In the genomic region with DNA sequence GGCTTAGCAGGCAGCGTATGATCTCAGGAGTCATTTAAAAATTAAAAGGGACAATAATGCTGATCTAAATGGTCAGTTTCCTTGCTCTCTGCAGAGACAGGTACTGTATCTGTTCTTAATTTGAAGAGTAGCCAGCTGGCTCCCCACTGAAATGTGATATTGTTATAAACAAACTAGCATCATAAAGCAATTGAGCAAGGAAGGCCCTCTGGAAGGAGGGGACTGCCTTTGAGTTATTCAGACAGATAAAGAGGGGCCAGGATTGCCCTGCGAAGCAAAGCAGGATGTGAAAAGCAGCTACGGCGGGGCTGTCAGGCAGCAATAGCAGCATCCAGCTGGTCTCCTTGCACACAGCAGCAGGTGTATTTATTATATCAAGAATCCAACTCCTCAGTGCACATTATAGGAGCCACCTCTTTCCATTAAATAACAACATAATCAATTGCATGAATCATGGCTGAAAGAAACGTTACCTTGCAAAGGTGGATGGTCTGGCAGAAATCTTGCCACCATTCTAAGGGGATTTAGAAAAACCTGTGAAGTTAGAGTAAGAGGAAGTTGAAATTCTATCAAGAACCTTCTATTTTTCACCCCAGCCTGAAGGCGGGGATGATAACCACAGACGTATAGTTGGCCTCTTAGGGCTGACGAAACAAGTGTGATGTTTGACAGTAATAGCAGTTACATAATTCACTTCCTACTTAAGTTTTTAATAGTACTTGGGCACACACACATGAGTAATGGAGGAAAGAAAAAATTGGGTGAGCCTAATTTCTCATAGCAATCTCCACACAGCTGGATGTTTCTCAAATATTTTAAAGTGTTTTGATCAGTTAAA, we compare ENCODE assay signal across 16 cellular contexts.
DNase-seq lines count a peak whose midpoint lies in the region; ATAC-seq and TF ChIP-seq lines count a peak whose summit lies in the region.
"Had no signal": no experiment of that assay in that cellular context is flagged by ENCODE, and none has a peak within 500 bp of the region (broad histone marks: within the 10 kb centered on the region; RNA-seq: fewer than 3 reads in every experiment).

No MANE protein-coding gene starts in this region.

- CTCF ChIA-PET in CD4-positive, alpha-beta T cell (lab: Charles Lee), result no interaction called here

- H3K9me3 Mint-ChIP-seq in CD4-positive, alpha-beta T cell, result no peaks in the 10 kb centered on the region
- H3K9me3 Mint-ChIP-seq: endodermal cell had no signal

- peak overlapping the region; percentile 83 for H3K27ac Mint-ChIP-seq in CD4-positive, alpha-beta T cell
- H3K27ac Mint-ChIP-seq: activated T-helper 1 cell treated with anti-CD3 and anti-CD28 coated beads, Interleukin-12 subunit alpha, Interleukin-12 subunit beta, Interleukin-2, Interleukin-4 antibody, amounts not matched to agents 30 ng/mL and 10 ng/mL and 1 ng/mL, durations not matched to agents 14 hours and 24 hours and 36 hours; endodermal cell had no signal

- no peaks in the 10 kb centered on the region for H3K36me3 Mint-ChIP-seq in CD4-positive, alpha-beta T cell (ENCODE audit: low read depth)
- H3K36me3 Mint-ChIP-seq: brain had no signal

- peaks cover 26% of the 10 kb centered on the region for H3K4me1 Mint-ChIP-seq in CD4-positive, alpha-beta T cell (ENCODE audit: low read depth)

- no peaks in the 10 kb centered on the region for H3K9me3 ChIP-seq in CD4-positive, alpha-beta T cell (ENCODE audit: control insufficient read depth, low read length)
- no peaks in the 10 kb centered on the region for H3K9me3 ChIP-seq in lower lobe of right lung
- H3K9me3 ChIP-seq in gastrocnemius medialis, result no peaks in the 10 kb centered on the region
- H3K9me3 ChIP-seq: Caco-2, gastroesophageal sphincter, thoracic aorta had no signal

- H3K4me3 ChIP-seq in lower lobe of right lung, result no peak overlapping the region
- no peak overlapping the region for H3K4me3 ChIP-seq in gastrocnemius medialis
- H3K4me3 ChIP-seq: gastroesophageal sphincter, SK-N-MC, thoracic aorta had no signal

- TF ChIP-seq CTCF in CD4-positive, alpha-beta T cell (IDR thresholded peaks at IDR 0.05), result no peak
- TF ChIP-seq CTCF in lower lobe of right lung (IDR thresholded peaks at IDR 0.05), result no peak
- no peak for TF ChIP-seq CTCF in gastrocnemius medialis (IDR thresholded peaks at IDR 0.05 in 4 of 5, conservative IDR thresholded peaks at IDR 0.05 in 1 of 5)

- no peak overlapping the region for H3K27ac ChIP-seq in CD4-positive, alpha-beta T cell (ENCODE audit: low read depth, low read length)
- H3K27ac ChIP-seq in lower lobe of right lung (no peak overlapping the region), gastrocnemius medialis (no peak overlapping the region)
- H3K27ac ChIP-seq: gastroesophageal sphincter, SK-N-MC, thoracic aorta had no signal

- H3K4me1 ChIP-seq in lower lobe of right lung, result peaks cover 13% of the 10 kb centered on the region
- H3K4me1 ChIP-seq in gastrocnemius medialis, result no peaks in the 10 kb centered on the region
- H3K4me1 ChIP-seq: Caco-2 had no signal

- ATAC-seq in CD4-positive, alpha-beta T cell (ENCODE audit: poor library complexity), result peak; percentile 74
- ATAC-seq in lower lobe of right lung (peak; percentile 70 to 83), gastrocnemius medialis (no peak)
- ATAC-seq: gastroesophageal sphincter had no signal

- TF ChIP-seq POLR2A in gastrocnemius medialis (IDR thresholded peaks at IDR 0.05), result no peak

- in situ Hi-C loops in KBM-7 (cut with MboI; ENCODE audit: low pct_unique_long_range_greater_than_20kb, low sequenced_read_pairs) (no loop called here), gastrocnemius medialis (cut with MboI; ENCODE audit: low sequenced_read_pairs in 4 of 4) (no loop called here)

- POLR2A ChIA-PET in CD4-positive, alpha-beta T cell (lab: Charles Lee), result no interaction called here

- H3K27me3 Mint-ChIP-seq in CD4-positive, alpha-beta T cell, result no peaks in the 10 kb centered on the region
- H3K27me3 Mint-ChIP-seq: brain had no signal

- no peaks in the 10 kb centered on the region for H3K36me3 ChIP-seq in lower lobe of right lung
- no peaks in the 10 kb centered on the region for H3K36me3 ChIP-seq in gastrocnemius medialis
- H3K36me3 ChIP-seq: gastroesophageal sphincter, thoracic aorta had no signal

- peak overlapping the region; percentile 50 for H3K4me3 Mint-ChIP-seq in CD4-positive, alpha-beta T cell
- H3K4me3 Mint-ChIP-seq: activated T-helper 1 cell treated with anti-CD3 and anti-CD28 coated beads, Interleukin-12 subunit alpha, Interleukin-12 subunit beta, Interleukin-2, Interleukin-4 antibody, amounts not matched to agents 30 ng/mL and 10 ng/mL and 1 ng/mL, durations not matched to agents 14 hours and 24 hours and 36 hours; brain; endodermal cell had no signal

- H3K27me3 ChIP-seq in CD4-positive, alpha-beta T cell (ENCODE audit: control insufficient read depth, insufficient read depth, low read length), result no peaks in the 10 kb centered on the region
- H3K27me3 ChIP-seq in lower lobe of right lung (ENCODE audit: low read depth) (no peaks in the 10 kb centered on the region), gastrocnemius medialis (peaks cover 0 to 4% (median 0%) of the 10 kb centered on the region in 3 donors)
- H3K27me3 ChIP-seq: gastroesophageal sphincter had no signal

- intact Hi-C loops in CD4-positive, alpha-beta T cell (cut with DNase I, micrococcal nuclease), result no loop called here
- intact Hi-C loops in lower lobe of right lung (cut with DNase I) (no loop called here), gastrocnemius medialis (cut with DNase I; ENCODE audit: low total_unique reads) (no loop called here)

- no peak for DNase-seq in CD4-positive, alpha-beta T cell
- DNase-seq in KBM-7, result peak; percentile 64
- DNase-seq in NOMO-1 (lab: John Stamatoyannopoulos, UW; ENCODE audit: unreplicated experiment in 2 of 2), result peak; percentile 95 to 98
- no peak for DNase-seq in lower lobe of right lung
- no peak for DNase-seq in amygdala (lab: John Stamatoyannopoulos, UW)
- no peak for DNase-seq in activated T-cell treated with anti-CD3 and anti-CD28 coated beads, Interleukin-2, amount 50 U/mL, for 48 hours
- DNase-seq in gastrocnemius medialis, result no peak
- DNase-seq in NCI-H2196 (lab: John Stamatoyannopoulos, UW; ENCODE audit: unreplicated experiment), result no peak
- DNase-seq: activated CD4-positive, alpha-beta T cell treated with anti-CD3 and anti-CD28 coated beads for 1 hour; Caco-2; endodermal cell had no signal

Comparison
In these comparisons a context has a peak if more than half of its experiments do, and no peak if none do; other contexts are left out.
1. ATAC-seq: peak in CD4-positive, alpha-beta T cell (single experiment) and lower lobe of right lung (2 of 2); none in gastrocnemius medialis (0 of 2).
2. DNase-seq: peak in KBM-7 (single experiment) and NOMO-1 (2 of 2); none in CD4-positive, alpha-beta T cell (0 of 10), lower lobe of right lung (single experiment), amygdala (0 of 56), activated T-cell treated with anti-CD3 and anti-CD28 coated beads, Interleukin-2, amount 50 U/mL, for 48 hours (0 of 2), gastrocnemius medialis (0 of 2) and NCI-H2196 (single experiment).